1 cellular context compared by ENCODE assay signal in genomic region chr3:120742198-120743080, GRCh38.
TF ChIP-seq lines count a peak whose summit lies in the region.

Gene GTF2E1 (plus strand): TSS chr3:120742744. CDS start chr3:120750553, 7,809 bp downstream.
A gene with protein sequence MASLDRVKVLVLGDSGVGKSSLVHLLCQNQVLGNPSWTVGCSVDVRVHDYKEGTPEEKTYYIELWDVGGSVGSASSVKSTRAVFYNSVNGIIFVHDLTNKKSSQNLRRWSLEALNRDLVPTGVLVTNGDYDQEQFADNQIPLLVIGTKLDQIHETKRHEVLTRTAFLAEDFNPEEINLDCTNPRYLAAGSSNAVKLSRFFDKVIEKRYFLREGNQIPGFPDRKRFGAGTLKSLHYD (minus strand): TSS chr3:120742516. CDS start chr3:120742507, 9 bp downstream.

TF ChIP-seq in HepG2, 621 proteins besides CTCF, POLR2A, EP300 and RAD21 (continued from another document and continues in another):
- TF ChIP-seq POGK (CRISPR knock-in tag; conservative IDR thresholded peaks at IDR 0.05) (peak; percentile 32; the same call in 1 of the 2 replicates), DR1 (CRISPR knock-in tag; IDR thresholded peaks at IDR 0.05) (peak; percentile 84), SATB2 (CRISPR knock-in tag; IDR thresholded peaks at IDR 0.05) (0 out of 2 replicates have a peak, but pooled peaks have one; percentile 58), MAZ (IDR thresholded peaks at IDR 0.05; ENCODE audit: borderline replicate concordance, low read depth, low read length) (peak; percentile 54), MAZ (CRISPR knock-in tag; IDR thresholded peaks at IDR 0.05; ENCODE audit: low read depth) (peak; percentile 90), ZNF232 (CRISPR knock-in tag; IDR thresholded peaks at IDR 0.05; ENCODE audit: borderline replicate concordance) (peak; percentile 26; the same call in 1 of the 2 replicates), IKZF5 (CRISPR knock-in tag; IDR thresholded peaks at IDR 0.05) (peak; percentile 59), SNAPC4 (CRISPR knock-in tag; IDR thresholded peaks at IDR 0.05) (0 out of 2 replicates have a peak, but pooled peaks have one; percentile 56), ZNF264 (CRISPR knock-in tag; IDR thresholded peaks at IDR 0.05) (peak; percentile 34; the same call in 1 of the 2 replicates), SAP130 (CRISPR knock-in tag; IDR thresholded peaks at IDR 0.05; ENCODE audit: low read depth) (peak; percentile 98), ZNF788 (CRISPR knock-in tag; IDR thresholded peaks at IDR 0.05; ENCODE audit: borderline replicate concordance) (peak; percentile 68), NR2F6 (IDR thresholded peaks at IDR 0.05) (no peak), NR2F6 (CRISPR knock-in tag; IDR thresholded peaks at IDR 0.05) (peak; percentile 48; the same call in 1 of the 2 replicates), TAF1 (CRISPR knock-in tag; IDR thresholded peaks at IDR 0.05) (peak; percentile 77; the same call in 1 of the 2 replicates), ZNF598 (CRISPR knock-in tag; IDR thresholded peaks at IDR 0.05; ENCODE audit: borderline replicate concordance) (no peak), NFRKB (IDR thresholded peaks at IDR 0.05) (peak; percentile 73), PHF20 (CRISPR knock-in tag; IDR thresholded peaks at IDR 0.05) (peak; percentile 87), ZNF761 (CRISPR knock-in tag; conservative IDR thresholded peaks at IDR 0.05) (0 out of 2 replicates have a peak, but pooled peaks have one; percentile 47), HOXD1 (CRISPR knock-in tag; IDR thresholded peaks at IDR 0.05) (no peak), DNMT3B (CRISPR knock-in tag; conservative IDR thresholded peaks at IDR 0.05) (no peak; the same call in 1 of the 2 replicates), SRY (CRISPR knock-in tag; IDR thresholded peaks at IDR 0.05) (peak; percentile 18; the same call in 1 of the 2 replicates), ZFY (CRISPR knock-in tag; IDR thresholded peaks at IDR 0.05) (peak; percentile 70), PRDM10 (CRISPR knock-in tag; IDR thresholded peaks at IDR 0.05; ENCODE audit: low read depth) (peak; percentile 55; the same call in 1 of the 2 replicates), ZNF33B (CRISPR knock-in tag; IDR thresholded peaks at IDR 0.05) (0 out of 2 replicates have a peak, but pooled peaks have one; percentile 45), MAFK (conservative IDR thresholded peaks at IDR 0.05 in 1 of 2, IDR thresholded peaks at IDR 0.05 in 1 of 2; ENCODE audit: low read length in 2 of 2) (no peak), ZC3H4 (CRISPR knock-in tag; IDR thresholded peaks at IDR 0.05; ENCODE audit: borderline replicate concordance) (peak; percentile 57; the same call in 1 of the 2 replicates), ISL2 (CRISPR knock-in tag; IDR thresholded peaks at IDR 0.05) (peak; percentile 43; the same call in 1 of the 2 replicates), ZUFSP (CRISPR knock-in tag; IDR thresholded peaks at IDR 0.05; ENCODE audit: borderline replicate concordance) (no peak), ZMAT3 (CRISPR knock-in tag; conservative IDR thresholded peaks at IDR 0.05) (0 out of 2 replicates have a peak, but pooled peaks have one; percentile 69), RBM39 (IDR thresholded peaks at IDR 0.05; ENCODE audit: low read depth, low read length, poor library complexity, severe bottlenecking) (no peak), KDM6A (CRISPR knock-in tag; IDR thresholded peaks at IDR 0.05; ENCODE audit: low read depth) (no peak)
- TF ChIP-seq, protein P1, sequence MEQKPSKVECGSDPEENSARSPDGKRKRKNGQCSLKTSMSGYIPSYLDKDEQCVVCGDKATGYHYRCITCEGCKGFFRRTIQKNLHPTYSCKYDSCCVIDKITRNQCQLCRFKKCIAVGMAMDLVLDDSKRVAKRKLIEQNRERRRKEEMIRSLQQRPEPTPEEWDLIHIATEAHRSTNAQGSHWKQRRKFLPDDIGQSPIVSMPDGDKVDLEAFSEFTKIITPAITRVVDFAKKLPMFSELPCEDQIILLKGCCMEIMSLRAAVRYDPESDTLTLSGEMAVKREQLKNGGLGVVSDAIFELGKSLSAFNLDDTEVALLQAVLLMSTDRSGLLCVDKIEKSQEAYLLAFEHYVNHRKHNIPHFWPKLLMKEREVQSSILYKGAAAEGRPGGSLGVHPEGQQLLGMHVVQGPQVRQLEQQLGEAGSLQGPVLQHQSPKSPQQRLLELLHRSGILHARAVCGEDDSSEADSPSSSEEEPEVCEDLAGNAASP (CRISPR knock-in tag; IDR thresholded peaks at IDR 0.05; ENCODE audit: borderline replicate concordance), result peak; percentile 48; the same call in 1 of the 2 replicates
- TF ChIP-seq, protein P2, sequence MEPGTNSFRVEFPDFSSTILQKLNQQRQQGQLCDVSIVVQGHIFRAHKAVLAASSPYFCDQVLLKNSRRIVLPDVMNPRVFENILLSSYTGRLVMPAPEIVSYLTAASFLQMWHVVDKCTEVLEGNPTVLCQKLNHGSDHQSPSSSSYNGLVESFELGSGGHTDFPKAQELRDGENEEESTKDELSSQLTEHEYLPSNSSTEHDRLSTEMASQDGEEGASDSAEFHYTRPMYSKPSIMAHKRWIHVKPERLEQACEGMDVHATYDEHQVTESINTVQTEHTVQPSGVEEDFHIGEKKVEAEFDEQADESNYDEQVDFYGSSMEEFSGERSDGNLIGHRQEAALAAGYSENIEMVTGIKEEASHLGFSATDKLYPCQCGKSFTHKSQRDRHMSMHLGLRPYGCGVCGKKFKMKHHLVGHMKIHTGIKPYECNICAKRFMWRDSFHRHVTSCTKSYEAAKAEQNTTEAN (CRISPR knock-in tag; conservative IDR thresholded peaks at IDR 0.05), result 0 out of 2 replicates have a peak, but pooled peaks have one; percentile 26
- TF ChIP-seq, protein P3, sequence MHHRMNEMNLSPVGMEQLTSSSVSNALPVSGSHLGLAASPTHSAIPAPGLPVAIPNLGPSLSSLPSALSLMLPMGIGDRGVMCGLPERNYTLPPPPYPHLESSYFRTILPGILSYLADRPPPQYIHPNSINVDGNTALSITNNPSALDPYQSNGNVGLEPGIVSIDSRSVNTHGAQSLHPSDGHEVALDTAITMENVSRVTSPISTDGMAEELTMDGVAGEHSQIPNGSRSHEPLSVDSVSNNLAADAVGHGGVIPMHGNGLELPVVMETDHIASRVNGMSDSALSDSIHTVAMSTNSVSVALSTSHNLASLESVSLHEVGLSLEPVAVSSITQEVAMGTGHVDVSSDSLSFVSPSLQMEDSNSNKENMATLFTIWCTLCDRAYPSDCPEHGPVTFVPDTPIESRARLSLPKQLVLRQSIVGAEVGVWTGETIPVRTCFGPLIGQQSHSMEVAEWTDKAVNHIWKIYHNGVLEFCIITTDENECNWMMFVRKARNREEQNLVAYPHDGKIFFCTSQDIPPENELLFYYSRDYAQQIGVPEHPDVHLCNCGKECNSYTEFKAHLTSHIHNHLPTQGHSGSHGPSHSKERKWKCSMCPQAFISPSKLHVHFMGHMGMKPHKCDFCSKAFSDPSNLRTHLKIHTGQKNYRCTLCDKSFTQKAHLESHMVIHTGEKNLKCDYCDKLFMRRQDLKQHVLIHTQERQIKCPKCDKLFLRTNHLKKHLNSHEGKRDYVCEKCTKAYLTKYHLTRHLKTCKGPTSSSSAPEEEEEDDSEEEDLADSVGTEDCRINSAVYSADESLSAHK (CRISPR knock-in tag; IDR thresholded peaks at IDR 0.05; ENCODE audit: borderline replicate concordance), result no peak
- TF ChIP-seq, protein P4, sequence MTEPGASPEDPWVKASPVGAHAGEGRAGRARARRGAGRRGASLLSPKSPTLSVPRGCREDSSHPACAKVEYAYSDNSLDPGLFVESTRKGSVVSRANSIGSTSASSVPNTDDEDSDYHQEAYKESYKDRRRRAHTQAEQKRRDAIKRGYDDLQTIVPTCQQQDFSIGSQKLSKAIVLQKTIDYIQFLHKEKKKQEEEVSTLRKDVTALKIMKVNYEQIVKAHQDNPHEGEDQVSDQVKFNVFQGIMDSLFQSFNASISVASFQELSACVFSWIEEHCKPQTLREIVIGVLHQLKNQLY (CRISPR knock-in tag; IDR thresholded peaks at IDR 0.05), result 0 out of 2 replicates have a peak, but pooled peaks have one; percentile 38
